Comparison of ENCODE assay signal across 38 cellular contexts in genomic region chr6:166659581-166659980, GRCh38.
"Had no signal": no experiment of that assay in that cellular context is flagged by ENCODE, and none has a peak within 500 bp of the region (broad histone marks: within the 10 kb centered on the region; RNA-seq: fewer than 3 reads in every experiment).

No MANE protein-coding gene starts in this region.

- H3K4me3 ChIP-seq: adrenal gland, ascending aorta, body of pancreas, breast epithelium, cardiac muscle cell had no signal

- DNase-seq: activated effector memory CD4-positive, alpha-beta T cell treated with anti-CD3 and anti-CD28 coated beads, Interleukin-2, amount 50 U/mL, for 16 hours; activated effector memory CD4-positive, alpha-beta T cell treated with Interleukin-2 at 50 U/mL for 16 hours; activated gamma-delta T cell; activated gamma-delta T cell treated with Interleukin-2 at 50 U/mL for 16 hours; activated naive CD4-positive, alpha-beta T cell; activated naive CD4-positive, alpha-beta T cell treated with anti-CD3 and anti-CD28 coated beads for 36 hours; activated naive CD4-positive, alpha-beta T cell treated with anti-CD3 and anti-CD28 coated beads, Interleukin-2, amount 10 ng/mL, durations not matched to agents 7 days and 5 days; activated naive CD4-positive, alpha-beta T cell treated with anti-CD3 and anti-CD28 coated beads, Interleukin-2, amount 50 U/mL, for 16 hours; activated naive CD4-positive, alpha-beta T cell treated with Interleukin-2 at 50 U/mL for 16 hours; activated naive CD8-positive, alpha-beta T cell treated with anti-CD3 and anti-CD28 coated beads for 36 hours; activated naive CD8-positive, alpha-beta T cell treated with anti-CD3 and anti-CD28 coated beads, Interleukin-2, amount 10 ng/mL, durations not matched to agents 7 days and 5 days; activated naive CD8-positive, alpha-beta T cell treated with anti-CD3 and anti-CD28 coated beads, Interleukin-2, amount 50 U/mL, for 24 hours; activated T-cell treated with anti-CD3 and anti-CD28 coated beads for 4 hours; activated T-cell treated with anti-CD3 and anti-CD28 coated beads, Interleukin-2, amount 50 U/mL, for 1 hour; activated T-cell treated with anti-CD3 and anti-CD28 coated beads, Interleukin-2, amount 50 U/mL, for 24 hours; activated T-cell treated with anti-CD3 and anti-CD28 coated beads, Interleukin-2, amount 50 U/mL, for 4 hours; activated T-cell treated with anti-CD3 and anti-CD28 coated beads, Interleukin-2, amount 50 U/mL, for 48 hours; activated T-cell treated with anti-CD3 and anti-CD28 coated beads, Interleukin-2, amount 50 U/mL, for 72 hours; amniotic stem cell; amygdala; anterior cingulate cortex; body of pancreas; brain microvascular endothelial cell; caudate nucleus; central memory CD4-positive, alpha-beta T cell; cerebellar nuclear complex had no signal

- H3K36me3 Mint-ChIP-seq: activated naive CD4-positive, alpha-beta T cell treated with anti-CD3 and anti-CD28 coated beads, Interleukin-2, amount 10 ng/mL, durations not matched to agents 7 days and 5 days; activated naive CD4-positive, alpha-beta T cell treated with anti-CD3 and anti-CD28 coated beads, Interleukin-2, amount 50 U/mL, for 72 hours; activated naive CD8-positive, alpha-beta T cell treated with anti-CD3 and anti-CD28 coated beads for 36 hours; activated naive CD8-positive, alpha-beta T cell treated with anti-CD3 and anti-CD28 coated beads, Interleukin-2, amount 10 ng/mL, durations not matched to agents 7 days and 5 days; brain had no signal

- H3K27ac Mint-ChIP-seq: activated naive CD4-positive, alpha-beta T cell treated with anti-CD3 and anti-CD28 coated beads for 36 hours; activated naive CD4-positive, alpha-beta T cell treated with anti-CD3 and anti-CD28 coated beads, Interleukin-2, amount 10 ng/mL, durations not matched to agents 7 days and 5 days; activated naive CD4-positive, alpha-beta T cell treated with anti-CD3 and anti-CD28 coated beads, Interleukin-2, amount 50 U/mL, for 24 hours; activated naive CD4-positive, alpha-beta T cell treated with anti-CD3 and anti-CD28 coated beads, Interleukin-2, amount 50 U/mL, for 72 hours; activated naive CD8-positive, alpha-beta T cell; activated naive CD8-positive, alpha-beta T cell treated with anti-CD3 and anti-CD28 coated beads for 36 hours; activated naive CD8-positive, alpha-beta T cell treated with anti-CD3 and anti-CD28 coated beads, Interleukin-2, amount 10 ng/mL, durations not matched to agents 7 days and 5 days; activated naive CD8-positive, alpha-beta T cell treated with anti-CD3 and anti-CD28 coated beads, Interleukin-2, amount 50 U/mL, for 24 hours; activated T-cell treated with anti-CD3 and anti-CD28 coated beads, Interleukin-2, amount 50 U/mL, for 24 hours; activated T-cell treated with anti-CD3 and anti-CD28 coated beads, Interleukin-2, amount 50 U/mL, for 72 hours; activated T-helper 1 cell treated with anti-CD3 and anti-CD28 coated beads, Interleukin-12 subunit alpha, Interleukin-12 subunit beta, Interleukin-2, Interleukin-4 antibody, amounts not matched to agents 30 ng/mL and 10 ng/mL and 1 ng/mL, durations not matched to agents 14 hours and 24 hours and 36 hours; activated T-helper 17 cell treated with anti-CD3 and anti-CD28 coated beads, Interleukin-2, amount 50 U/mL, for 72 hours; activated T-helper 2 cell treated with anti-CD3 and anti-CD28 coated beads, Interferon-gamma antibody, Interleukin-2, Interleukin-4, amounts not matched to agents 10 μg/mL and 5 μg/mL and 100 μg/mL, durations not matched to agents 14 hours and 24 hours and 36 hours had no signal

- H3K9me3 ChIP-seq: adrenal gland, ascending aorta, body of pancreas, breast epithelium had no signal

- H3K9me3 Mint-ChIP-seq: activated naive CD4-positive, alpha-beta T cell treated with anti-CD3 and anti-CD28 coated beads for 36 hours; activated naive CD4-positive, alpha-beta T cell treated with anti-CD3 and anti-CD28 coated beads, Interleukin-2, amount 10 ng/mL, durations not matched to agents 7 days and 5 days; activated naive CD4-positive, alpha-beta T cell treated with anti-CD3 and anti-CD28 coated beads, Interleukin-2, amount 50 U/mL, for 24 hours; activated naive CD4-positive, alpha-beta T cell treated with anti-CD3 and anti-CD28 coated beads, Interleukin-2, amount 50 U/mL, for 72 hours; activated naive CD8-positive, alpha-beta T cell treated with anti-CD3 and anti-CD28 coated beads for 36 hours; activated naive CD8-positive, alpha-beta T cell treated with anti-CD3 and anti-CD28 coated beads, Interleukin-2, amount 10 ng/mL, durations not matched to agents 7 days and 5 days; activated naive CD8-positive, alpha-beta T cell treated with anti-CD3 and anti-CD28 coated beads, Interleukin-2, amount 50 U/mL, for 24 hours; activated T-cell treated with anti-CD3 and anti-CD28 coated beads, Interleukin-2, amount 50 U/mL, for 24 hours; activated T-cell treated with anti-CD3 and anti-CD28 coated beads, Interleukin-2, amount 50 U/mL, for 4 hours; activated T-cell treated with anti-CD3 and anti-CD28 coated beads, Interleukin-2, amount 50 U/mL, for 72 hours; activated T-helper 1 cell treated with anti-CD3 and anti-CD28 coated beads, Interleukin-12 subunit alpha, Interleukin-12 subunit beta, Interleukin-2, Interleukin-4 antibody, amounts not matched to agents 30 ng/mL and 10 ng/mL and 1 ng/mL, durations not matched to agents 14 hours and 24 hours and 36 hours; activated T-helper 17 cell treated with anti-CD3 and anti-CD28 coated beads, Interleukin-2, amount 50 U/mL, for 72 hours; activated T-helper 2 cell treated with anti-CD3 and anti-CD28 coated beads, Interferon-gamma antibody, Interleukin-2, Interleukin-4, amounts not matched to agents 10 μg/mL and 5 μg/mL and 100 μg/mL, durations not matched to agents 14 hours and 24 hours and 36 hours; central memory CD8-positive, alpha-beta T cell had no signal

- H3K4me1 ChIP-seq: ascending aorta, breast epithelium had no signal

- H3K4me3 Mint-ChIP-seq: activated naive CD4-positive, alpha-beta T cell treated with anti-CD3 and anti-CD28 coated beads for 36 hours; activated naive CD4-positive, alpha-beta T cell treated with anti-CD3 and anti-CD28 coated beads, Interleukin-2, amount 10 ng/mL, durations not matched to agents 7 days and 5 days; activated naive CD4-positive, alpha-beta T cell treated with anti-CD3 and anti-CD28 coated beads, Interleukin-2, amount 50 U/mL, for 24 hours; activated naive CD8-positive, alpha-beta T cell; activated naive CD8-positive, alpha-beta T cell treated with anti-CD3 and anti-CD28 coated beads for 36 hours; activated naive CD8-positive, alpha-beta T cell treated with anti-CD3 and anti-CD28 coated beads, Interleukin-2, amount 10 ng/mL, durations not matched to agents 7 days and 5 days; activated naive CD8-positive, alpha-beta T cell treated with anti-CD3 and anti-CD28 coated beads, Interleukin-2, amount 50 U/mL, for 24 hours; activated T-cell treated with anti-CD3 and anti-CD28 coated beads, Interleukin-2, amount 50 U/mL, for 24 hours; activated T-cell treated with anti-CD3 and anti-CD28 coated beads, Interleukin-2, amount 50 U/mL, for 4 hours; activated T-cell treated with anti-CD3 and anti-CD28 coated beads, Interleukin-2, amount 50 U/mL, for 72 hours; activated T-helper 1 cell treated with anti-CD3 and anti-CD28 coated beads, Interleukin-12 subunit alpha, Interleukin-12 subunit beta, Interleukin-2, Interleukin-4 antibody, amounts not matched to agents 30 ng/mL and 10 ng/mL and 1 ng/mL, durations not matched to agents 14 hours and 24 hours and 36 hours; activated T-helper 17 cell treated with anti-CD3 and anti-CD28 coated beads, Interleukin-2, amount 50 U/mL, for 72 hours; brain; central memory CD8-positive, alpha-beta T cell had no signal

- ATAC-seq: activated naive CD4-positive, alpha-beta T cell treated with anti-CD3 and anti-CD28 coated beads, Interleukin-2, amount 50 U/mL, for 72 hours; activated naive CD8-positive, alpha-beta T cell treated with anti-CD3 and anti-CD28 coated beads, Interleukin-2, amount 50 U/mL, for 24 hours; activated T-cell treated with anti-CD3 and anti-CD28 coated beads, Interleukin-2, amount 50 U/mL, for 4 hours; activated T-cell treated with anti-CD3 and anti-CD28 coated beads, Interleukin-2, amount 50 U/mL, for 72 hours; activated T-helper 17 cell treated with anti-CD3 and anti-CD28 coated beads, Interleukin-2, amount 50 U/mL, for 72 hours; body of pancreas had no signal

- H3K36me3 ChIP-seq: adrenal gland, ascending aorta, brain microvascular endothelial cell, breast epithelium, cardiac muscle cell had no signal

- H3K27me3 ChIP-seq: adrenal gland, ascending aorta, body of pancreas had no signal

- H3K4me1 Mint-ChIP-seq: activated T-helper 17 cell treated with anti-CD3 and anti-CD28 coated beads, Interleukin-2, amount 50 U/mL, for 72 hours had no signal

- H3K27ac ChIP-seq: adrenal gland, ascending aorta, body of pancreas, brain microvascular endothelial cell, breast epithelium, cardiac muscle cell had no signal
